15 cellular contexts compared by ENCODE assay signal in the genomic region with DNA sequence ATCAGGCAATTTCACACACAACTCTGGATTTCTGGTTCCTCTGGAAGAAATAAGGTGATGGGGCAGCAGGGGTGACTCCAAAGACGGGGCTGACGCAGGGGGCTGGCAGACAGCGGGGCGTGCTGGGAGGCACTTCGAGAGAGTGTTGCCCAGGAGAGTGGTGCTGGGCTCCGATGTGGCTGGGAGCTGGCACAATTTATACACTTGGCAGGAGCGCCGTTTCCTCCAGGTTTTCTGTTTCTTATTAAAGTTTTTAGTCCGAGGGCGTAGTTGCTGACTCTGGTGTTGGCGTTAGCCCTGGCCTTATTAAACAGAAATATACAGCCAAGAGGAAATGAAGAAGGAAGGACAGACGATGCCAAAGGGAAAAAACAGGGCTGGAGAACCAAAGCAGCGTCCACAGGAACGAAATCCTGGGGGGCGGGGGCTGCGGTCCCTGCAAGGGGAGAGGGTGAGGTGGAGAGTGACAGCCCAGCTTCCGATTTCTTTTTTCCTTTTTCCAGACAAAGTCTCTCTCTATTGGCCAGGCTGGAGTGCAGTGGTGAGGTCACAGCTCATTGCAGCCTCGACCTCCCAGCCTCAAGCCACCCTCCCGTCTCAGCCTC.
DNase-seq lines count a peak whose midpoint lies in the region; ATAC-seq, FAIRE-seq and TF ChIP-seq lines count a peak whose summit lies in the region.
"Had no signal": no experiment of that assay in that cellular context is flagged by ENCODE, and none has a peak within 500 bp of the region (broad histone marks: within the 10 kb centered on the region; RNA-seq: fewer than 3 reads in every experiment).

No MANE protein-coding gene starts in this region.

- WGBS in endodermal cell (ENCODE audit: insufficient coverage in 1 of 2, insufficient read length in 1 of 2), 2 experiments: 92 to 93% methylated on average over 9 to 19 of the region's 19 CpGs
- 54 to 78% (median 71%) methylated on average over 17 to 19 of the region's 19 CpGs for WGBS in small intestine, 3 donors

- peak overlapping the region; percentile 31 for H3K27ac Mint-ChIP-seq in endodermal cell
- H3K27ac Mint-ChIP-seq in mesothelial cell of epicardium: peak overlapping the region; percentile 94
- H3K27ac Mint-ChIP-seq: activated naive CD8-positive, alpha-beta T cell treated with anti-CD3 and anti-CD28 coated beads, Interleukin-2, amount 10 ng/mL, durations not matched to agents 7 days and 5 days; activated T-cell treated with anti-CD3 and anti-CD28 coated beads, Interleukin-2, amount 50 U/mL, for 24 hours; CD14-positive monocyte had no signal

- DNase-seq in RWPE2 (ENCODE audit: low spot score) (peak; percentile 40), endodermal cell (no peak), mesothelial cell of epicardium (ENCODE audit: low spot score in 2 of 2, unreplicated experiment in 2 of 2) (no peak), thoracic aorta (ENCODE audit: low spot score) (no peak), small intestine (no peak)
- DNase-seq: activated CD4-positive, alpha-beta T cell treated with anti-CD3 and anti-CD28 coated beads, Interleukin-2, amount 50 U/mL, for 4 hours; activated naive CD8-positive, alpha-beta T cell treated with anti-CD3 and anti-CD28 coated beads, Interleukin-2, amount 10 ng/mL, durations not matched to agents 7 days and 5 days; activated T-cell treated with anti-CD3 and anti-CD28 coated beads, Interleukin-2, amount 50 U/mL, for 24 hours; DND-41; NCI-H446; stimulated activated naive CD8-positive, alpha-beta T cell treated with anti-CD3 and anti-CD28 coated beads, Interleukin-15, Interleukin-2, amounts not matched to agents 100 U/mL and 50 U/mL, for 24 hours had no signal

- ATAC-seq in RWPE2 (ENCODE audit: low read depth): no peak
- no peak for ATAC-seq in thoracic aorta (ENCODE audit: insufficient number of reproducible peaks, low FRiP score, low read depth)
- ATAC-seq in HG03135 (IDR thresholded peaks at IDR 0.05; ENCODE audit: unreplicated experiment): no peak
- ATAC-seq in GM18909 (IDR thresholded peaks at IDR 0.05; ENCODE audit: poor library complexity, unreplicated experiment): no peak
- ATAC-seq: stimulated activated naive CD8-positive, alpha-beta T cell treated with anti-CD3 and anti-CD28 coated beads, Interleukin-15, Interleukin-2, amounts not matched to agents 100 U/mL and 50 U/mL, for 24 hours had no signal

- no peak overlapping the region for H3K27ac ChIP-seq in RWPE2 (ENCODE audit: poor library complexity, severe bottlenecking)
- no peak overlapping the region for H3K27ac ChIP-seq in endodermal cell (ENCODE audit: low read depth, low read length)
- peak overlapping the region; percentile 2 to 58 for H3K27ac ChIP-seq in thoracic aorta
- peak overlapping the region in 1 of 2 donors; percentile 23 for H3K27ac ChIP-seq in small intestine (ENCODE audit: low read depth in 1 of 2, low read length in 1 of 2)

- peaks cover 16% of the 10 kb centered on the region for H3K36me3 Mint-ChIP-seq in endodermal cell (ENCODE audit: low read depth)
- H3K36me3 Mint-ChIP-seq in mesothelial cell of epicardium: no peaks in the 10 kb centered on the region
- H3K36me3 Mint-ChIP-seq: activated naive CD8-positive, alpha-beta T cell treated with anti-CD3 and anti-CD28 coated beads, Interleukin-2, amount 10 ng/mL, durations not matched to agents 7 days and 5 days; CD14-positive monocyte had no signal

- H3K4me3 ChIP-seq in RWPE2 (ENCODE audit: severe bottlenecking) (no peak overlapping the region), endodermal cell (ENCODE audit: low read length) (no peak overlapping the region), thoracic aorta (peak overlapping the region; percentile 64), small intestine (ENCODE audit: low read depth in 1 of 2, low read length in 2 of 2) (no peak overlapping the region)

- peaks cover 8% of the 10 kb centered on the region for H3K27me3 ChIP-seq in RWPE2 (ENCODE audit: insufficient read depth, poor library complexity, severe bottlenecking)
- no peaks in the 10 kb centered on the region for H3K27me3 ChIP-seq in endodermal cell (ENCODE audit: control insufficient read depth, insufficient read depth, low read length, poor library complexity, severe bottlenecking)
- H3K27me3 ChIP-seq in thoracic aorta (replicated peaks; ENCODE audit: insufficient read depth): no peaks in the 10 kb centered on the region
- H3K27me3 ChIP-seq in small intestine (ENCODE audit: control insufficient read depth in 2 of 2, insufficient read depth in 2 of 2, low read length in 2 of 2): no peaks in the 10 kb centered on the region

- H3K4me1 Mint-ChIP-seq in endodermal cell: peaks cover 6% of the 10 kb centered on the region
- H3K4me1 Mint-ChIP-seq in mesothelial cell of epicardium: peaks cover 21% of the 10 kb centered on the region

- H3K27me3 Mint-ChIP-seq in endodermal cell (ENCODE audit: insufficient read depth) (no peaks in the 10 kb centered on the region), mesothelial cell of epicardium (ENCODE audit: low read depth) (no peaks in the 10 kb centered on the region)
- H3K27me3 Mint-ChIP-seq: activated naive CD8-positive, alpha-beta T cell treated with anti-CD3 and anti-CD28 coated beads, Interleukin-2, amount 10 ng/mL, durations not matched to agents 7 days and 5 days had no signal

- H3K9me3 Mint-ChIP-seq in endodermal cell: peaks cover 7% of the 10 kb centered on the region
- H3K9me3 Mint-ChIP-seq in mesothelial cell of epicardium: peaks cover 13% of the 10 kb centered on the region
- H3K9me3 Mint-ChIP-seq: activated naive CD8-positive, alpha-beta T cell treated with anti-CD3 and anti-CD28 coated beads, Interleukin-2, amount 10 ng/mL, durations not matched to agents 7 days and 5 days had no signal

- TF ChIP-seq CTCF in RWPE2 (IDR thresholded peaks at IDR 0.05; ENCODE audit: poor library complexity, severe bottlenecking) (no peak), endodermal cell (conservative IDR thresholded peaks at IDR 0.05) (no peak), mesothelial cell of epicardium (IDR thresholded peaks at IDR 0.05; ENCODE audit: unreplicated experiment) (no peak), thoracic aorta (IDR thresholded peaks at IDR 0.05) (no peak)

- H3K4me3 Mint-ChIP-seq in endodermal cell (no peak overlapping the region), mesothelial cell of epicardium (peak overlapping the region; percentile 23)
- H3K4me3 Mint-ChIP-seq: activated naive CD8-positive, alpha-beta T cell treated with anti-CD3 and anti-CD28 coated beads, Interleukin-2, amount 10 ng/mL, durations not matched to agents 7 days and 5 days; activated T-cell treated with anti-CD3 and anti-CD28 coated beads, Interleukin-2, amount 50 U/mL, for 24 hours; CD14-positive monocyte had no signal

- H3K36me3 ChIP-seq in RWPE2 (ENCODE audit: low read depth) (no peaks in the 10 kb centered on the region), endodermal cell (ENCODE audit: control insufficient read depth, insufficient read depth, low read length) (no peaks in the 10 kb centered on the region), thoracic aorta (no peaks in the 10 kb centered on the region), small intestine (ENCODE audit: control insufficient read depth in 2 of 2, insufficient read depth in 2 of 2, low read length in 2 of 2) (no peaks in the 10 kb centered on the region)

- H3K4me1 ChIP-seq in RWPE2 (ENCODE audit: insufficient read depth, poor library complexity, severe bottlenecking) (no peaks in the 10 kb centered on the region), endodermal cell (ENCODE audit: control insufficient read depth, insufficient read depth, low read length) (no peaks in the 10 kb centered on the region), thoracic aorta (ENCODE audit: control insufficient read depth in 1 of 2, low read depth in 2 of 2) (peaks cover 13 to 19% of the 10 kb centered on the region in 2 donors), small intestine (ENCODE audit: control insufficient read depth in 2 of 2, insufficient read depth in 1 of 2, low read depth in 1 of 2, low read length in 1 of 2) (no peaks in the 10 kb centered on the region)

- no peak for FAIRE-seq in small intestine (lab: Jason Lieb, UNC)
- FAIRE-seq: endometrium had no signal

- H3K9ac ChIP-seq in endodermal cell (ENCODE audit: extremely low read depth, low read length, poor library complexity, severe bottlenecking): no peak overlapping the region

- no peaks in the 10 kb centered on the region for H3K9me3 ChIP-seq in RWPE2 (ENCODE audit: severe bottlenecking)
- peaks cover 16% of the 10 kb centered on the region for H3K9me3 ChIP-seq in endodermal cell (ENCODE audit: control insufficient read depth, low read length)
- H3K9me3 ChIP-seq in thoracic aorta: no peaks in the 10 kb centered on the region
- H3K9me3 ChIP-seq in small intestine (ENCODE audit: control insufficient read depth, low read depth): no peaks in the 10 kb centered on the region

Comparison
In these comparisons a context has a peak if more than half of its experiments do, and no peak if none do; other contexts are left out.
1. H3K27ac ChIP-seq: peak in thoracic aorta (2 of 2); none in RWPE2 (single experiment) and endodermal cell (single experiment).